ENCODE assay signal across 8 cellular contexts in genomic region chr7:6590645-6591110, GRCh38. TPM values are rescaled to one million over a fixed set of nuclear protein-coding genes. Genes with fewer than 3 reads are reported as not detected.
DNase-seq lines count a peak whose midpoint lies in the region; ATAC-seq and TF ChIP-seq lines count a peak whose summit lies in the region.

No MANE protein-coding gene starts in this region.

- no peaks in the 10 kb centered on the region for H3K27me3 Mint-ChIP-seq in neural crest cell (ENCODE audit: low read depth)

- H3K4me1 Mint-ChIP-seq in neural crest cell: peaks cover 17% of the 10 kb centered on the region

- peak overlapping the region; percentile 80 for H3K9ac ChIP-seq in endocrine pancreas (ENCODE audit: control insufficient read depth, insufficient read depth, low read length)

- peaks cover 8% of the 10 kb centered on the region for H3K36me3 Mint-ChIP-seq in neural crest cell (ENCODE audit: low read depth)

- ATAC-seq in GM21381 (IDR thresholded peaks at IDR 0.05; ENCODE audit: unreplicated experiment): peak; percentile 25

- H3K4me1 ChIP-seq in endocrine pancreas (ENCODE audit: control insufficient read depth, insufficient read depth, low read length): no peaks in the 10 kb centered on the region

- peak overlapping the region; percentile 44 for H3K27ac Mint-ChIP-seq in neural crest cell (ENCODE audit: unreplicated experiment)

- TF ChIP-seq CTCF in neural crest cell (conservative IDR thresholded peaks at IDR 0.05): no peak

- H3K4me3 Mint-ChIP-seq in neural crest cell: peak overlapping the region; percentile 89

- no peaks in the 10 kb centered on the region for H3K9me3 ChIP-seq in endocrine pancreas (ENCODE audit: control insufficient read depth, low read length)

- DNase-seq in AML-193 (lab: John Stamatoyannopoulos, UW) (peak; percentile 9 to 21), OCI-M1 (lab: John Stamatoyannopoulos, UW) (peak; percentile 55), neural crest cell (ENCODE audit: low read depth, low spot score) (no peak), iPS-NIHi7 (ENCODE audit: extremely low spot score) (no peak)
- DNase-seq in stimulated activated CD4-positive, alpha-beta T cell treated with anti-CD3 and anti-CD28 coated beads, Interleukin-2, amount 100 ng/mL, for 24 hours: no peak
- no peak for DNase-seq in activated CD4-positive, alpha-beta T cell treated with anti-CD3 and anti-CD28 coated beads, Interleukin-2, amount 50 U/mL, for 4 hours

- peak overlapping the region; percentile 42 for H3K4me3 ChIP-seq in endocrine pancreas (ENCODE audit: control insufficient read depth, insufficient read depth, low read length)

- no peaks in the 10 kb centered on the region for H3K27me3 ChIP-seq in endocrine pancreas (ENCODE audit: control insufficient read depth, insufficient read depth, low read length)

- no peaks in the 10 kb centered on the region for H3K36me3 ChIP-seq in endocrine pancreas (ENCODE audit: control insufficient read depth, insufficient read depth, low read length)

- H3K9me3 Mint-ChIP-seq in neural crest cell: no peaks in the 10 kb centered on the region

RNA-seq across cellular contexts. Expression of gene INTS15, which starts 0.9 kb away (rescaled TPM):
- total RNA-seq in neural crest cell: 50.4 and 55.7 TPM in 2 replicates

RNA-seq across cellular contexts. Expression of gene ZDHHC4, which starts 13.4 kb away (rescaled TPM):
- total RNA-seq in neural crest cell: 74.3 and 78.6 TPM in 2 replicates

RNA-seq across cellular contexts. Expression of gene ZNF853, which starts 24.7 kb away (rescaled TPM):
- total RNA-seq in neural crest cell: 9.2 and 9.7 TPM in 2 replicates

RNA-seq across cellular contexts. Expression of gene GRID2IP, which starts 39.4 kb away (rescaled TPM):
- total RNA-seq in neural crest cell: 0.54 and 0.61 TPM in 2 replicates

RNA-seq across cellular contexts. Expression of gene ZNF316, which starts 46.4 kb away (rescaled TPM):
- total RNA-seq in neural crest cell: 40.7 and 43.8 TPM in 2 replicates

Comparison
In these comparisons a context has a peak if more than half of its experiments do, and no peak if none do; other contexts are left out.
1. DNase-seq: peak in AML-193 (2 of 2) and OCI-M1 (single experiment); none in neural crest cell (single experiment), iPS-NIHi7 (single experiment), stimulated activated CD4-positive, alpha-beta T cell treated with anti-CD3 and anti-CD28 coated beads, Interleukin-2, amount 100 ng/mL, for 24 hours (0 of 2) and activated CD4-positive, alpha-beta T cell treated with anti-CD3 and anti-CD28 coated beads, Interleukin-2, amount 50 U/mL, for 4 hours (0 of 2).